ENCODE assay signal across 8 cellular contexts in genomic region chr6:161418458-161418945, GRCh38.
DNase-seq lines count a peak whose midpoint lies in the region; ATAC-seq and TF ChIP-seq lines count a peak whose summit lies in the region.

No MANE protein-coding gene starts in this region.

- H2AFZ ChIP-seq in fibroblast of lung (ENCODE audit: low read length): no peak overlapping the region

- peak; percentile 50 for ATAC-seq in activated naive CD8-positive, alpha-beta T cell treated with anti-CD3 and anti-CD28 coated beads, Interleukin-2, amount 10 ng/mL, durations not matched to agents 7 days and 5 days (ENCODE audit: low read depth)
- peak; percentile 71 for ATAC-seq in GM21723 (IDR thresholded peaks at IDR 0.05; ENCODE audit: unreplicated experiment)

- peaks cover 3% of the 10 kb centered on the region for H3K4me1 Mint-ChIP-seq in activated naive CD8-positive, alpha-beta T cell treated with anti-CD3 and anti-CD28 coated beads, Interleukin-2, amount 10 ng/mL, durations not matched to agents 7 days and 5 days
- no peaks in the 10 kb centered on the region for H3K4me1 Mint-ChIP-seq in activated naive CD8-positive, alpha-beta T cell treated with anti-CD3 and anti-CD28 coated beads for 36 hours
- H3K4me1 Mint-ChIP-seq in nephron progenitor cell: peaks cover 16% of the 10 kb centered on the region

- no peak overlapping the region for H3K4me2 ChIP-seq in fibroblast of lung (ENCODE audit: extremely low read depth, insufficient read depth, low read length)

- peak; percentile 67 to 68 for TF ChIP-seq CTCF in fibroblast of lung (conservative IDR thresholded peaks at IDR 0.05 in 1 of 2, IDR thresholded peaks at IDR 0.05 in 1 of 2; ENCODE audit: low read depth in 1 of 2, low read length in 2 of 2)
- TF ChIP-seq CTCF in nephron progenitor cell (IDR thresholded peaks at IDR 0.05): peak; percentile 71

- H3K36me3 ChIP-seq in fibroblast of lung (ENCODE audit: control insufficient read depth, insufficient read depth, low read length): no peaks in the 10 kb centered on the region

- no peak overlapping the region for H3K4me3 ChIP-seq in fibroblast of lung (replicated peaks in 1 of 4; ENCODE audit: control extremely low read depth in 1 of 4, insufficient read depth in 1 of 4, low read depth in 3 of 4, low read length in 4 of 4)

- H3K9me3 Mint-ChIP-seq in activated naive CD8-positive, alpha-beta T cell treated with anti-CD3 and anti-CD28 coated beads, Interleukin-2, amount 10 ng/mL, durations not matched to agents 7 days and 5 days: no peaks in the 10 kb centered on the region
- H3K9me3 Mint-ChIP-seq in activated naive CD8-positive, alpha-beta T cell treated with anti-CD3 and anti-CD28 coated beads for 36 hours: no peaks in the 10 kb centered on the region
- peaks cover under 1% of the 10 kb centered on the region for H3K9me3 Mint-ChIP-seq in nephron progenitor cell

- no peak overlapping the region for H3K4me3 Mint-ChIP-seq in activated naive CD8-positive, alpha-beta T cell treated with anti-CD3 and anti-CD28 coated beads, Interleukin-2, amount 10 ng/mL, durations not matched to agents 7 days and 5 days
- H3K4me3 Mint-ChIP-seq in activated naive CD8-positive, alpha-beta T cell treated with anti-CD3 and anti-CD28 coated beads for 36 hours: no peak overlapping the region
- H3K4me3 Mint-ChIP-seq in nephron progenitor cell: no peak overlapping the region

- H3K27ac Mint-ChIP-seq in activated naive CD8-positive, alpha-beta T cell treated with anti-CD3 and anti-CD28 coated beads, Interleukin-2, amount 10 ng/mL, durations not matched to agents 7 days and 5 days: no peak overlapping the region
- H3K27ac Mint-ChIP-seq in activated naive CD8-positive, alpha-beta T cell treated with anti-CD3 and anti-CD28 coated beads for 36 hours: no peak overlapping the region
- H3K27ac Mint-ChIP-seq in nephron progenitor cell: peak overlapping the region; percentile 54

- H3K36me3 Mint-ChIP-seq in activated naive CD8-positive, alpha-beta T cell treated with anti-CD3 and anti-CD28 coated beads, Interleukin-2, amount 10 ng/mL, durations not matched to agents 7 days and 5 days: no peaks in the 10 kb centered on the region
- no peaks in the 10 kb centered on the region for H3K36me3 Mint-ChIP-seq in activated naive CD8-positive, alpha-beta T cell treated with anti-CD3 and anti-CD28 coated beads for 36 hours
- H3K36me3 Mint-ChIP-seq in nephron progenitor cell (ENCODE audit: low read depth): no peaks in the 10 kb centered on the region

- H3K27me3 ChIP-seq in fibroblast of lung (ENCODE audit: control insufficient read depth, insufficient read depth, low read length): no peaks in the 10 kb centered on the region

- no peaks in the 10 kb centered on the region for H3K79me2 ChIP-seq in fibroblast of lung (ENCODE audit: control insufficient read depth, insufficient read depth, low read length)

- POLR2A ChIA-PET in activated naive CD8-positive, alpha-beta T cell treated with anti-CD3 and anti-CD28 coated beads, Interleukin-2, amount 10 ng/mL, durations not matched to agents 7 days and 5 days (lab: Charles Lee): no interaction called here

- peaks cover 14% of the 10 kb centered on the region for H3K4me1 ChIP-seq in fibroblast of lung (ENCODE audit: control insufficient read depth, extremely low read depth, insufficient read depth, low read length)

- H3K27ac ChIP-seq in fibroblast of lung (ENCODE audit: insufficient read depth, low read length): peak overlapping the region; percentile 59

- H3K27me3 Mint-ChIP-seq in activated naive CD8-positive, alpha-beta T cell treated with anti-CD3 and anti-CD28 coated beads, Interleukin-2, amount 10 ng/mL, durations not matched to agents 7 days and 5 days: peaks cover 20% of the 10 kb centered on the region
- H3K27me3 Mint-ChIP-seq in activated naive CD8-positive, alpha-beta T cell treated with anti-CD3 and anti-CD28 coated beads for 36 hours: peaks cover 15% of the 10 kb centered on the region
- peaks cover 14% of the 10 kb centered on the region for H3K27me3 Mint-ChIP-seq in nephron progenitor cell (ENCODE audit: low read depth, poor library complexity)

- H3K9me3 ChIP-seq in fibroblast of lung (ENCODE audit: control insufficient read depth, insufficient read depth, low read depth, low read length): no peaks in the 10 kb centered on the region

- no peak overlapping the region for H3K9ac ChIP-seq in fibroblast of lung (ENCODE audit: insufficient read depth, low read length)

- DNase-seq in activated naive CD8-positive, alpha-beta T cell treated with anti-CD3 and anti-CD28 coated beads, Interleukin-2, amount 10 ng/mL, durations not matched to agents 7 days and 5 days: no peak
- DNase-seq in activated naive CD8-positive, alpha-beta T cell treated with anti-CD3 and anti-CD28 coated beads for 36 hours: no peak
- DNase-seq in NCI-H1092 (lab: John Stamatoyannopoulos, UW) (peak; percentile 83), SW 1271 (lab: John Stamatoyannopoulos, UW) (peak; percentile 8 to 56), fibroblast of lung (ENCODE audit: low read depth in 2 of 2) (peak; percentile 86 to 93), nephron progenitor cell (peak; percentile 48)
- DNase-seq in stimulated activated naive CD4-positive, alpha-beta T cell treated with Interleukin-2 at 50 U/mL for 16 hours (lab: John Stamatoyannopoulos, UW): no peak

- H4K20me1 ChIP-seq in fibroblast of lung (ENCODE audit: control insufficient read depth, extremely low read depth, insufficient read depth, low read length): no peaks in the 10 kb centered on the region

Comparison
In these comparisons a context has a peak if more than half of its experiments do, and no peak if none do; other contexts are left out.
1. DNase-seq: peak in NCI-H1092 (single experiment), SW 1271 (2 of 2), fibroblast of lung (2 of 2) and nephron progenitor cell (single experiment); none in activated naive CD8-positive, alpha-beta T cell treated with anti-CD3 and anti-CD28 coated beads, Interleukin-2, amount 10 ng/mL, durations not matched to agents 7 days and 5 days (single experiment), activated naive CD8-positive, alpha-beta T cell treated with anti-CD3 and anti-CD28 coated beads for 36 hours (single experiment) and stimulated activated naive CD4-positive, alpha-beta T cell treated with Interleukin-2 at 50 U/mL for 16 hours (single experiment).